ENCODE assay signal across 8 cellular contexts in genomic region chr16:30053376-30054015, GRCh38. TPM values are rescaled to one million over a fixed set of nuclear protein-coding genes. Genes with fewer than 3 reads are reported as not detected.
DNase-seq lines count a peak whose midpoint lies in the region; ATAC-seq and TF ChIP-seq lines count a peak whose summit lies in the region.

No MANE protein-coding gene starts in this region.

- 0 out of 2 replicates have a peak, but pooled peaks cover 3% of the 10 kb centered on the region for H3K79me2 ChIP-seq in Karpas-422 (ENCODE audit: low read length)

- H3K27ac Mint-ChIP-seq in brain = peak overlapping the region; percentile 35 to 84 (median 67)

- no peaks in the 10 kb centered on the region for H3K9me3 ChIP-seq in Karpas-422 (ENCODE audit: low read length)
- H3K9me3 ChIP-seq in liver (ENCODE audit: control insufficient read depth in 4 of 4, low read length in 3 of 4) = no peaks in the 10 kb centered on the region
- no peaks in the 10 kb centered on the region for H3K9me3 ChIP-seq in tibial nerve

- H4K20me1 ChIP-seq in Karpas-422 (ENCODE audit: insufficient read depth, low read depth, low read length) = no peaks in the 10 kb centered on the region

- H2AFZ ChIP-seq in Karpas-422 (ENCODE audit: low read length) = peak overlapping the region; percentile 55

- peak overlapping the region; percentile 88 to 93 (median 89) for H3K4me3 Mint-ChIP-seq in brain

- H3K4me3 ChIP-seq in GM12875 (ENCODE audit: low read depth, low read length) (peak overlapping the region; percentile 64), Karpas-422 (ENCODE audit: low read length) (peak overlapping the region; percentile 84), liver (ENCODE audit: low read depth in 1 of 3, low read length in 3 of 3) (peak overlapping the region; percentile 43 to 63 (median 60)), tibial nerve (peak overlapping the region; percentile 45 to 71 (median 58))

- ATAC-seq in HG03457 (IDR thresholded peaks at IDR 0.05; ENCODE audit: unreplicated experiment) = no peak
- ATAC-seq in GM21515 (IDR thresholded peaks at IDR 0.05; ENCODE audit: unreplicated experiment) = no peak

- WGBS in liver = 13% methylated on average over 19 of the region's 19 CpGs
- WGBS in tibial nerve, 2 donors = 2 to 3% methylated on average over 18 to 19 of the region's 19 CpGs

- no peaks in the 10 kb centered on the region for H3K9me2 ChIP-seq in Karpas-422 (replicated peaks; ENCODE audit: insufficient read depth, low read length)

- H3K4me1 Mint-ChIP-seq in brain = peaks cover 58% of the 10 kb centered on the region

- no peak for TF ChIP-seq POLR2A in tibial nerve (IDR thresholded peaks at IDR 0.05)

- H3K9ac ChIP-seq in Karpas-422 (ENCODE audit: low read length) = peak overlapping the region; percentile 85
- H3K9ac ChIP-seq in liver (ENCODE audit: low read depth in 1 of 2, low read length in 2 of 2) = no peak overlapping the region

- H3K27me3 Mint-ChIP-seq in brain = peaks cover 3% of the 10 kb centered on the region

- DNase-seq in Karpas-422 (no peak), tibial nerve (ENCODE audit: low spot score in 2 of 2) (no peak), GM10266 (ENCODE audit: extremely low spot score) (no peak)

- no peaks in the 10 kb centered on the region for H3K36me3 Mint-ChIP-seq in brain

- peak overlapping the region; percentile 97 for H3K4me2 ChIP-seq in Karpas-422 (ENCODE audit: low read depth, low read length, poor library complexity, severe bottlenecking)

- H3K4me1 ChIP-seq in Karpas-422 (ENCODE audit: low read length) = peaks cover 31% of the 10 kb centered on the region
- peaks cover 2 to 11% (median 7%) of the 10 kb centered on the region in 4 donors for H3K4me1 ChIP-seq in liver (ENCODE audit: control insufficient read depth in 4 of 4, insufficient read depth in 4 of 4, low read length in 3 of 4)
- peaks cover 0 to 26% (median 13%) of the 10 kb centered on the region in 4 donors for H3K4me1 ChIP-seq in tibial nerve

- TF ChIP-seq CTCF in GM12875 (IDR thresholded peaks at IDR 0.05; ENCODE audit: borderline replicate concordance, insufficient read depth, low read depth, low read length) (no peak), brain (conservative IDR thresholded peaks at IDR 0.05) (no peak), liver (IDR thresholded peaks at IDR 0.05; ENCODE audit: low read depth, low read length, missing input control) (no peak), tibial nerve (IDR thresholded peaks at IDR 0.05) (no peak), GM10266 (IDR thresholded peaks at IDR 0.05; ENCODE audit: control insufficient read depth, insufficient read depth, low read depth, missing control alignments) (no peak)

- no peak for TF ChIP-seq RAD21 in liver (IDR thresholded peaks at IDR 0.05)

- no peaks in the 10 kb centered on the region for H3K9me3 Mint-ChIP-seq in brain

- TF ChIP-seq EP300 in tibial nerve (IDR thresholded peaks at IDR 0.05) = no peak

- H3K36me3 ChIP-seq in Karpas-422 (ENCODE audit: insufficient read depth, low read length) (no peaks in the 10 kb centered on the region), liver (ENCODE audit: control insufficient read depth in 4 of 4, insufficient read depth in 3 of 4, low read depth in 1 of 4, low read length in 3 of 4) (no peaks in the 10 kb centered on the region), tibial nerve (no peaks in the 10 kb centered on the region)

- no peak overlapping the region for H3K27ac ChIP-seq in Karpas-422 (ENCODE audit: low read length)
- H3K27ac ChIP-seq in liver (ENCODE audit: low read depth in 1 of 2, low read length in 2 of 2) = peak overlapping the region; percentile 4 to 32
- peak overlapping the region in 1 of 4 donors; percentile 62 for H3K27ac ChIP-seq in tibial nerve

- H3K27me3 ChIP-seq in Karpas-422 (ENCODE audit: low read length) (no peaks in the 10 kb centered on the region), liver (ENCODE audit: control insufficient read depth in 4 of 4, insufficient read depth in 4 of 4, low read length in 3 of 4) (no peaks in the 10 kb centered on the region), tibial nerve (no peaks in the 10 kb centered on the region)

TF ChIP-seq in liver, 16 proteins besides CTCF, POLR2A, EP300 and RAD21:
- TF ChIP-seq SP1 (IDR thresholded peaks at IDR 0.05) (peak; percentile 14), YY1 (IDR thresholded peaks at IDR 0.05) (no peak)

RNA-seq across cellular contexts. Expression of gene ALDOA, which starts 12.1 kb away (rescaled TPM):
- total RNA-seq in Karpas-422 (2014; rRNA removed; shearing (Covaris generic); ENCODE audit: low replicate concordance) = 1,486 and 1,797 TPM in 2 replicates
- polyA plus RNA-seq in brain (ENCODE audit: insufficient read depth, low read depth, low replicate concordance) (1,509 TPM), liver (100 to 1,000 TPM; 142 to 251 TPM)
- total RNA-seq in liver (10 to 100 TPM; 96.8 to 99.3 TPM), tibial nerve (100 to 1,000 TPM; 474 to 649 (median 487) TPM)

RNA-seq across cellular contexts. Expression of gene PPP4C, which starts 22.3 kb away (rescaled TPM):
- total RNA-seq in Karpas-422 (2014; rRNA removed; shearing (Covaris generic); ENCODE audit: low replicate concordance) = 103 and 154 TPM in 2 replicates
- polyA plus RNA-seq in brain (ENCODE audit: insufficient read depth, low read depth, low replicate concordance) = 105 TPM
- total RNA-seq in liver = 10 to 100 TPM; 49.7 to 68.7 TPM
- polyA plus RNA-seq in liver = 10 to 100 TPM; 56.3 to 79.6 TPM
- total RNA-seq in tibial nerve = 10 to 100 TPM; 21.1 to 54.3 (median 34.3) TPM

RNA-seq across cellular contexts. Expression of gene TLCD3B, which starts 22.4 kb away (rescaled TPM):
- total RNA-seq in Karpas-422 (2014; rRNA removed; shearing (Covaris generic); ENCODE audit: low replicate concordance) = 1.0 TPM in 1 of 2 replicates, not detected in the other
- polyA plus RNA-seq in brain (ENCODE audit: insufficient read depth, low read depth, low replicate concordance) = 186 TPM
- under 1 TPM in 1 of 2 donors, not detected in 1; 0.65 TPM for total RNA-seq in liver
- polyA plus RNA-seq in liver = under 1 TPM in 1 of 2 donors, not detected in 1; 0.05 TPM
- not detected for total RNA-seq in tibial nerve

RNA-seq across cellular contexts. Expression of gene C16orf92, which starts 30.5 kb away (rescaled TPM):
- not detected in 2 replicates for total RNA-seq in Karpas-422 (2014; rRNA removed; shearing (Covaris generic); ENCODE audit: low replicate concordance)
- polyA plus RNA-seq in brain (ENCODE audit: insufficient read depth, low read depth, low replicate concordance) (not detected), liver (not detected)
- total RNA-seq in liver (not detected), tibial nerve (not detected)

RNA-seq across cellular contexts. Expression of gene TBX6, which starts 38.2 kb away (rescaled TPM):
- 1.8 and 2.1 TPM in 2 replicates for total RNA-seq in Karpas-422 (2014; rRNA removed; shearing (Covaris generic); ENCODE audit: low replicate concordance)
- polyA plus RNA-seq in brain (ENCODE audit: insufficient read depth, low read depth, low replicate concordance) = 2.0 TPM
- total RNA-seq in liver = under 1 TPM; 0.09 to 0.25 TPM
- polyA plus RNA-seq in liver = under 1 TPM; 0.10 to 0.26 TPM
- 1 to 10 TPM in 1 of 4 donors, under 1 TPM in 2, not detected in 1; 0.66 to 1.5 (median 0.84) TPM for total RNA-seq in tibial nerve

Comparison
In these comparisons a context has a peak if more than half of its experiments do, and no peak if none do; other contexts are left out.
1. RNA of gene ALDOA, which starts 12.1 kb away (total RNA-seq): 1,486 to 1,797 TPM in Karpas-422 and 474 to 649 TPM in tibial nerve; 96.8 to 99.3 TPM in liver; every median in the first group is over 4 times any median in the second.
2. Peak in every context shown above with its lines, with median percentiles within 50 percentile points of each other: H3K4me3 ChIP-seq.